In genomic region chr22:28743852-28744251, GRCh38 we compare ENCODE assay signal across 3 cellular contexts.
TF ChIP-seq lines count a peak whose summit lies in the region.

No MANE protein-coding gene starts in this region.

TF ChIP-seq in SK-N-SH, 30 proteins besides CTCF, POLR2A, EP300 and RAD21:
- TF ChIP-seq GABPA (IDR thresholded peaks at IDR 0.05; ENCODE audit: low read depth): no peak
- TF ChIP-seq GATA2 (CRISPR knock-in tag; IDR thresholded peaks at IDR 0.05): no peak
- no peak for TF ChIP-seq RXRA (IDR thresholded peaks at IDR 0.05; ENCODE audit: borderline replicate concordance, low read depth)
- no peak for TF ChIP-seq FOXM1 (IDR thresholded peaks at IDR 0.05; ENCODE audit: low read depth)

TF ChIP-seq in SK-N-SH treated with all-trans-retinoic acid at 6 μM for 48 hours, 23 proteins besides CTCF, POLR2A, EP300 and RAD21:
- TF ChIP-seq ZNF70 (CRISPR knock-in tag; IDR thresholded peaks at IDR 0.05) (no peak), PATZ1 (CRISPR knock-in tag; IDR thresholded peaks at IDR 0.05; ENCODE audit: borderline replicate concordance) (no peak), ZC3H10 (CRISPR knock-in tag; IDR thresholded peaks at IDR 0.05) (no peak)

TF ChIP-seq in GM23338, 12 proteins besides CTCF, POLR2A, EP300 and RAD21:
- no peak for TF ChIP-seq ETS1 (IDR thresholded peaks at IDR 0.05)
- no peak for TF ChIP-seq REST (IDR thresholded peaks at IDR 0.05; ENCODE audit: unreplicated experiment)
- no peak for TF ChIP-seq POLR2AphosphoS5 (IDR thresholded peaks at IDR 0.05; ENCODE audit: low read depth)
- no peak for TF ChIP-seq CREB1 (CRISPR knock-in tag; IDR thresholded peaks at IDR 0.05; ENCODE audit: low read depth)
- TF ChIP-seq STAT1 (IDR thresholded peaks at IDR 0.05; ENCODE audit: unreplicated experiment): no peak
